1 cellular context compared by ENCODE assay signal in the genomic region with DNA sequence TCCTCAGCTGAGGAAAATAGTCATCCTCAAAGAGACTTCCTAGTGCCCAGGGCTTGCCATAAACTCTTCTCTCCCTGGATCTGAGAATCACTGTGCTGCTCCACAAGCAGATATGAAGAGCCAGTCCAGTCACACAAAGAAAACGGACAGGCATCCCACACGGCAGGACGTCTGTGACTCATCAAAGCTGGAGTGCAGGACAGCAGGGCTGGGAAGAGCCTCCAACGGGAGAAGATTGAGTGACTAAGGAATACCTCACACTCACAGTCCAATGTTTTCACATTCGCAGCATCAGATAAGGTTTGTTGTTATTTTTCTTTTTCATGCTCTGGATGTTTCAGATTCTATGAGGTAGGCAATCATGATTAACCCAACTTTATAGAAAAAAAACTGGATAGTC.
A peak's percentile ranks its signal among the peaks of the same experiment; 100 is the strongest.
TF ChIP-seq lines count a peak whose summit lies in the region.

No MANE protein-coding gene starts in this region.

TF ChIP-seq in SK-N-SH, 30 proteins besides CTCF, POLR2A, EP300 and RAD21 (continued from another document):
- TF ChIP-seq, protein P1, sequence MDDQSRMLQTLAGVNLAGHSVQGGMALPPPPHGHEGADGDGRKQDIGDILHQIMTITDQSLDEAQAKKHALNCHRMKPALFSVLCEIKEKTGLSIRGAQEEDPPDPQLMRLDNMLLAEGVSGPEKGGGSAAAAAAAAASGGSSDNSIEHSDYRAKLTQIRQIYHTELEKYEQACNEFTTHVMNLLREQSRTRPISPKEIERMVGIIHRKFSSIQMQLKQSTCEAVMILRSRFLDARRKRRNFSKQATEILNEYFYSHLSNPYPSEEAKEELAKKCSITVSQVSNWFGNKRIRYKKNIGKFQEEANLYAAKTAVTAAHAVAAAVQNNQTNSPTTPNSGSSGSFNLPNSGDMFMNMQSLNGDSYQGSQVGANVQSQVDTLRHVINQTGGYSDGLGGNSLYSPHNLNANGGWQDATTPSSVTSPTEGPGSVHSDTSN (IDR thresholded peaks at IDR 0.05), result peak; percentile 93
- TF ChIP-seq POLR2AphosphoS5 (IDR thresholded peaks at IDR 0.05; ENCODE audit: low read depth, low read length) (peak; percentile 72; the same call in 1 of the 2 replicates), JUND (IDR thresholded peaks at IDR 0.05) (peak; percentile 89), MEF2A (IDR thresholded peaks at IDR 0.05; ENCODE audit: borderline replicate concordance, low read depth) (no peak), YY1 (IDR thresholded peaks at IDR 0.05; ENCODE audit: low read depth) (no peak), EZH2phosphoT487 (IDR thresholded peaks at IDR 0.05; ENCODE audit: borderline replicate concordance, low read depth) (no peak), GABPA (IDR thresholded peaks at IDR 0.05; ENCODE audit: low read depth) (no peak), ELF1 (IDR thresholded peaks at IDR 0.05) (no peak), TCF12 (IDR thresholded peaks at IDR 0.05) (peak; percentile 94), MXI1 (IDR thresholded peaks at IDR 0.05; ENCODE audit: low read depth, low read length) (no peak), FOXJ3 (CRISPR knock-in tag; IDR thresholded peaks at IDR 0.05) (no peak), RXRA (IDR thresholded peaks at IDR 0.05; ENCODE audit: borderline replicate concordance, low read depth) (peak; percentile 37; the same call in 1 of the 2 replicates), RFX5 (IDR thresholded peaks at IDR 0.05; ENCODE audit: low read length) (no peak), NFIC (IDR thresholded peaks at IDR 0.05; ENCODE audit: borderline replicate concordance) (peak; percentile 55; the same call in 1 of the 2 replicates), RCOR1 (IDR thresholded peaks at IDR 0.05; ENCODE audit: low read length) (no peak), CHD2 (IDR thresholded peaks at IDR 0.05; ENCODE audit: low read length, partially characterized antibody) (no peak), SIN3A (IDR thresholded peaks at IDR 0.05; ENCODE audit: borderline replicate concordance, low read depth, low read length) (peak; percentile 41; the same call in 1 of the 2 replicates), SMC3 (IDR thresholded peaks at IDR 0.05; ENCODE audit: low read depth, low read length) (no peak), TAF1 (IDR thresholded peaks at IDR 0.05; ENCODE audit: borderline replicate concordance, low read depth, low read length) (no peak), TEAD4 (IDR thresholded peaks at IDR 0.05; ENCODE audit: borderline replicate concordance, insufficient read depth) (peak; percentile 82), GATA2 (CRISPR knock-in tag; IDR thresholded peaks at IDR 0.05) (no peak)
- TF ChIP-seq, protein P2, sequence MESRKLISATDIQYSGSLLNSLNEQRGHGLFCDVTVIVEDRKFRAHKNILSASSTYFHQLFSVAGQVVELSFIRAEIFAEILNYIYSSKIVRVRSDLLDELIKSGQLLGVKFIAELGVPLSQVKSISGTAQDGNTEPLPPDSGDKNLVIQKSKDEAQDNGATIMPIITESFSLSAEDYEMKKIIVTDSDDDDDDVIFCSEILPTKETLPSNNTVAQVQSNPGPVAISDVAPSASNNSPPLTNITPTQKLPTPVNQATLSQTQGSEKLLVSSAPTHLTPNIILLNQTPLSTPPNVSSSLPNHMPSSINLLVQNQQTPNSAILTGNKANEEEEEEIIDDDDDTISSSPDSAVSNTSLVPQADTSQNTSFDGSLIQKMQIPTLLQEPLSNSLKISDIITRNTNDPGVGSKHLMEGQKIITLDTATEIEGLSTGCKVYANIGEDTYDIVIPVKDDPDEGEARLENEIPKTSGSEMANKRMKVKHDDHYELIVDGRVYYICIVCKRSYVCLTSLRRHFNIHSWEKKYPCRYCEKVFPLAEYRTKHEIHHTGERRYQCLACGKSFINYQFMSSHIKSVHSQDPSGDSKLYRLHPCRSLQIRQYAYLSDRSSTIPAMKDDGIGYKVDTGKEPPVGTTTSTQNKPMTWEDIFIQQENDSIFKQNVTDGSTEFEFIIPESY (IDR thresholded peaks at IDR 0.05; ENCODE audit: borderline replicate concordance, low read depth), result peak; percentile 57; the same call in 1 of the 2 replicates
- TF ChIP-seq, protein P3, sequence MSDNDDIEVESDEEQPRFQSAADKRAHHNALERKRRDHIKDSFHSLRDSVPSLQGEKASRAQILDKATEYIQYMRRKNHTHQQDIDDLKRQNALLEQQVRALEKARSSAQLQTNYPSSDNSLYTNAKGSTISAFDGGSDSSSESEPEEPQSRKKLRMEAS (IDR thresholded peaks at IDR 0.05; ENCODE audit: low read depth), result peak; percentile 57; the same call in 1 of the 2 replicates
- TF ChIP-seq, protein P4, sequence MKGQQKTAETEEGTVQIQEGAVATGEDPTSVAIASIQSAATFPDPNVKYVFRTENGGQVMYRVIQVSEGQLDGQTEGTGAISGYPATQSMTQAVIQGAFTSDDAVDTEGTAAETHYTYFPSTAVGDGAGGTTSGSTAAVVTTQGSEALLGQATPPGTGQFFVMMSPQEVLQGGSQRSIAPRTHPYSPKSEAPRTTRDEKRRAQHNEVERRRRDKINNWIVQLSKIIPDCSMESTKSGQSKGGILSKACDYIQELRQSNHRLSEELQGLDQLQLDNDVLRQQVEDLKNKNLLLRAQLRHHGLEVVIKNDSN (IDR thresholded peaks at IDR 0.05; ENCODE audit: borderline replicate concordance, low read depth), result no peak
- TF ChIP-seq, protein P5, sequence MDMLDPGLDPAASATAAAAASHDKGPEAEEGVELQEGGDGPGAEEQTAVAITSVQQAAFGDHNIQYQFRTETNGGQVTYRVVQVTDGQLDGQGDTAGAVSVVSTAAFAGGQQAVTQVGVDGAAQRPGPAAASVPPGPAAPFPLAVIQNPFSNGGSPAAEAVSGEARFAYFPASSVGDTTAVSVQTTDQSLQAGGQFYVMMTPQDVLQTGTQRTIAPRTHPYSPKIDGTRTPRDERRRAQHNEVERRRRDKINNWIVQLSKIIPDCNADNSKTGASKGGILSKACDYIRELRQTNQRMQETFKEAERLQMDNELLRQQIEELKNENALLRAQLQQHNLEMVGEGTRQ (IDR thresholded peaks at IDR 0.05; ENCODE audit: borderline replicate concordance, low read depth, low read length), result no peak
